18 cellular contexts compared by ENCODE assay signal in genomic region chr2:137696916-137697315, GRCh38.
DNase-seq lines count a peak whose midpoint lies in the region; ATAC-seq and TF ChIP-seq lines count a peak whose summit lies in the region.
"Had no signal": no experiment of that assay in that cellular context is flagged by ENCODE, and none has a peak within 500 bp of the region (broad histone marks: within the 10 kb centered on the region; RNA-seq: fewer than 3 reads in every experiment).

No MANE protein-coding gene starts in this region.

- no peak overlapping the region for H2AK5ac ChIP-seq in H9 (ENCODE audit: insufficient read length, low read length)

- intact Hi-C loops in heart left ventricle (cut with DNase I) = no loop called here
- intact Hi-C loops in left cardiac atrium (cut with DNase I) = no loop called here
- intact Hi-C loops in left ventricle myocardium inferior (cut with micrococcal nuclease) = no loop called here

- peaks cover 7 to 16% of the 10 kb centered on the region in 2 experiments; a peak in 4 of 5 replicates for H3K9me3 Mint-ChIP-seq in H9
- H3K9me3 Mint-ChIP-seq in type B pancreatic cell = no peaks in the 10 kb centered on the region

- no peak overlapping the region for H4K5ac ChIP-seq in H9 (ENCODE audit: insufficient read length, low read depth, low read length)

- H4K8ac ChIP-seq in H9 (replicated peaks; ENCODE audit: insufficient read length, low read depth, low read length) = no peak overlapping the region

- no peak for TF ChIP-seq CTCF in heart left ventricle (IDR thresholded peaks at IDR 0.05)
- no peak for TF ChIP-seq CTCF in left ventricle myocardium inferior (IDR thresholded peaks at IDR 0.05; ENCODE audit: borderline replicate concordance)
- no peak for TF ChIP-seq CTCF in lung (IDR thresholded peaks at IDR 0.05; ENCODE audit: control extremely low read depth, extremely low read depth)
- no peak for TF ChIP-seq CTCF in H9 (conservative IDR thresholded peaks at IDR 0.05)
- no peak for TF ChIP-seq CTCF in type B pancreatic cell (conservative IDR thresholded peaks at IDR 0.05)

- TF ChIP-seq POLR2A in heart left ventricle (IDR thresholded peaks at IDR 0.05) = no peak

- H3T11ph ChIP-seq in H9 (ENCODE audit: low read length) = no peak overlapping the region

- no peak overlapping the region for H3K4me2 ChIP-seq in H9 (ENCODE audit: insufficient read depth, insufficient read length, low read length)

- H3K4me3 ChIP-seq in heart left ventricle = no peak overlapping the region
- no peak overlapping the region for H3K4me3 ChIP-seq in left ventricle myocardium inferior
- H3K4me3 ChIP-seq in lung = no peak overlapping the region
- H3K4me3 ChIP-seq: GM12878, GM23248 had no signal

- H3K56ac ChIP-seq in H9 (ENCODE audit: insufficient read length, low read depth, low read length) = no peak overlapping the region

- peaks cover 0 to 4% (median 0%) of the 10 kb centered on the region in 3 experiments; a peak in 3 of 7 replicates for H3K36me3 Mint-ChIP-seq in H9 (ENCODE audit: insufficient read depth in 1 of 3, low read depth in 3 of 3)
- H3K36me3 Mint-ChIP-seq in type B pancreatic cell = no peaks in the 10 kb centered on the region
- H3K36me3 Mint-ChIP-seq: CD4-positive, alpha-beta memory T cell had no signal

- no peak overlapping the region for H3K18ac ChIP-seq in H9 (ENCODE audit: insufficient read length, low read depth, low read length)

- no peak overlapping the region for H3K23ac ChIP-seq in H9 (ENCODE audit: insufficient read length, low read depth, low read length)

- peaks cover 3 to 4% of the 10 kb centered on the region in 2 experiments; a peak in 1 of 4 replicates for H3K4me1 Mint-ChIP-seq in H9
- no peaks in the 10 kb centered on the region for H3K4me1 Mint-ChIP-seq in type B pancreatic cell (ENCODE audit: unreplicated experiment)
- H3K4me1 Mint-ChIP-seq: CD4-positive, alpha-beta memory T cell had no signal

- no peak overlapping the region for H3K27ac ChIP-seq in heart left ventricle
- peak overlapping the region; percentile 33 for H3K27ac ChIP-seq in left ventricle myocardium inferior (replicated peaks)
- no peak overlapping the region for H3K27ac ChIP-seq in lung (ENCODE audit: low read depth in 1 of 2, low read length in 1 of 2)
- no peak overlapping the region for H3K27ac ChIP-seq in H9 (ENCODE audit: insufficient read length, low read depth, low read length)
- H3K27ac ChIP-seq: GM23248 had no signal

- H3K4me3 Mint-ChIP-seq in H9 (no peak overlapping the region), type B pancreatic cell (no peak overlapping the region)
- H3K4me3 Mint-ChIP-seq: CD4-positive, alpha-beta memory T cell had no signal

- no peaks in the 10 kb centered on the region for H3K23me2 ChIP-seq in H9 (ENCODE audit: insufficient read length, low read depth, low read length, poor library complexity, severe bottlenecking)

- H3K27me3 ChIP-seq in heart left ventricle (no peaks in the 10 kb centered on the region), left ventricle myocardium inferior (ENCODE audit: low read depth) (no peaks in the 10 kb centered on the region), lung (ENCODE audit: control insufficient read depth, insufficient read depth) (no peaks in the 10 kb centered on the region), H9 (ENCODE audit: insufficient read depth, low read length) (no peaks in the 10 kb centered on the region)

- H2BK5ac ChIP-seq in H9 (ENCODE audit: insufficient read length, low read length) = no peak overlapping the region

- H3K27ac Mint-ChIP-seq in H9 (no peak overlapping the region), type B pancreatic cell (no peak overlapping the region)
- H3K27ac Mint-ChIP-seq: CD4-positive, alpha-beta memory T cell had no signal

- H2BK12ac ChIP-seq in H9 (ENCODE audit: insufficient read length, low read depth, low read length) = no peak overlapping the region

- WGBS in heart left ventricle, 4 donors = 65 to 93% (median 74%) methylated on average over 1 of the region's 1 CpG
- 64 to 88% methylated on average over 1 of the region's 1 CpG for WGBS in lung, 2 donors
- no CpG with 5 or more reads among the region's 1 CpG for WGBS in H9 (ENCODE audit: extremely low coverage, insufficient read length, low lambda C conversion rate)

- H4K20me1 ChIP-seq in H9 (ENCODE audit: control insufficient read depth, insufficient read depth, insufficient read length) = no peaks in the 10 kb centered on the region

- no peaks in the 10 kb centered on the region for H3K79me1 ChIP-seq in H9 (ENCODE audit: insufficient read depth, low read depth, low read length, poor library complexity, severe bottlenecking)

- H3K79me2 ChIP-seq in H9 (ENCODE audit: insufficient read depth, low read length) = no peaks in the 10 kb centered on the region

- no peak overlapping the region for H2BK120ac ChIP-seq in H9 (ENCODE audit: low read depth, low read length, poor library complexity, severe bottlenecking)

- no peak overlapping the region for H3K9ac ChIP-seq in H9 (ENCODE audit: extremely low read depth, insufficient read length, low read length)
- H3K9ac ChIP-seq: GM23248 had no signal

- H3K27me3 Mint-ChIP-seq in H9 (ENCODE audit: low read depth) (no peaks in the 10 kb centered on the region), type B pancreatic cell (no peaks in the 10 kb centered on the region)
- H3K27me3 Mint-ChIP-seq: CD4-positive, alpha-beta memory T cell had no signal

- peaks cover 0 to 4% (median 3%) of the 10 kb centered on the region in 12 donors for H3K9me3 ChIP-seq in heart left ventricle
- H3K9me3 ChIP-seq in left ventricle myocardium inferior (replicated peaks) = peaks cover 10% of the 10 kb centered on the region
- H3K9me3 ChIP-seq in lung (ENCODE audit: control insufficient read depth in 2 of 2, insufficient read depth in 1 of 2, low read length in 1 of 2) = no peaks in the 10 kb centered on the region
- H3K9me3 ChIP-seq in H9 (ENCODE audit: control insufficient read depth, low read depth, low read length) = no peaks in the 10 kb centered on the region

- no peaks in the 10 kb centered on the region for H3K4me1 ChIP-seq in heart left ventricle
- peaks cover 8% of the 10 kb centered on the region for H3K4me1 ChIP-seq in left ventricle myocardium inferior
- no peaks in the 10 kb centered on the region for H3K4me1 ChIP-seq in lung (ENCODE audit: control insufficient read depth in 2 of 2, insufficient read depth in 2 of 2, low read length in 2 of 2)
- no peaks in the 10 kb centered on the region for H3K4me1 ChIP-seq in H9 (ENCODE audit: insufficient read depth, low read length)

- H3K4ac ChIP-seq in H9 (ENCODE audit: low read depth, low read length) = no peak overlapping the region

- H2AFZ ChIP-seq in H9 (ENCODE audit: low read length) = no peak overlapping the region
- H2AFZ ChIP-seq: GM23248 had no signal

- no peak overlapping the region for H2BK20ac ChIP-seq in H9 (ENCODE audit: low read depth, low read length, poor library complexity, severe bottlenecking)

- no peak overlapping the region for H3K14ac ChIP-seq in H9 (ENCODE audit: insufficient read depth, low read length)

- ATAC-seq in heart left ventricle (peak in 3 of 4 donors; percentile 33 to 66 (median 51)), left cardiac atrium (no peak), left lobe of liver (peak; percentile 68), lung (ENCODE audit: insufficient read depth, low FRiP score) (peak; percentile 11)
- ATAC-seq: GM12878, HCT116 had no signal

- no peak for DNase-seq in heart left ventricle
- no peak for DNase-seq in left cardiac atrium
- no peak for DNase-seq in left ventricle myocardium inferior
- no peak for DNase-seq in left lobe of liver (ENCODE audit: low spot score)
- DNase-seq in lung (ENCODE audit: low spot score) = no peak
- no peak for DNase-seq in H9
- DNase-seq in type B pancreatic cell (ENCODE audit: extremely low spot score, unreplicated experiment) = no peak
- DNase-seq in D341Med (ENCODE audit: low spot score) = no peak
- DNase-seq: C1 segment of cervical spinal cord; Calu3; CD4-positive, alpha-beta memory T cell; COR-L47; DMS153; DND-41; GM23248; H7 had no signal

- no peak overlapping the region for H2BK15ac ChIP-seq in H9 (ENCODE audit: low read depth, low read length)

- no peak overlapping the region for H4K91ac ChIP-seq in H9 (ENCODE audit: insufficient read length, low read depth, low read length)

- H3K36me3 ChIP-seq in heart left ventricle (no peaks in the 10 kb centered on the region), left ventricle myocardium inferior (no peaks in the 10 kb centered on the region), lung (ENCODE audit: control insufficient read depth in 2 of 2, insufficient read depth in 2 of 2, low read length in 2 of 2) (no peaks in the 10 kb centered on the region)

Comparison
In these comparisons a context has a peak if more than half of its experiments do, and no peak if none do; other contexts are left out.
1. ATAC-seq: peak in heart left ventricle (3 of 4), left lobe of liver (single experiment) and lung (single experiment); none in left cardiac atrium (0 of 2).